1 cellular context compared by ENCODE assay signal in the genomic region with DNA sequence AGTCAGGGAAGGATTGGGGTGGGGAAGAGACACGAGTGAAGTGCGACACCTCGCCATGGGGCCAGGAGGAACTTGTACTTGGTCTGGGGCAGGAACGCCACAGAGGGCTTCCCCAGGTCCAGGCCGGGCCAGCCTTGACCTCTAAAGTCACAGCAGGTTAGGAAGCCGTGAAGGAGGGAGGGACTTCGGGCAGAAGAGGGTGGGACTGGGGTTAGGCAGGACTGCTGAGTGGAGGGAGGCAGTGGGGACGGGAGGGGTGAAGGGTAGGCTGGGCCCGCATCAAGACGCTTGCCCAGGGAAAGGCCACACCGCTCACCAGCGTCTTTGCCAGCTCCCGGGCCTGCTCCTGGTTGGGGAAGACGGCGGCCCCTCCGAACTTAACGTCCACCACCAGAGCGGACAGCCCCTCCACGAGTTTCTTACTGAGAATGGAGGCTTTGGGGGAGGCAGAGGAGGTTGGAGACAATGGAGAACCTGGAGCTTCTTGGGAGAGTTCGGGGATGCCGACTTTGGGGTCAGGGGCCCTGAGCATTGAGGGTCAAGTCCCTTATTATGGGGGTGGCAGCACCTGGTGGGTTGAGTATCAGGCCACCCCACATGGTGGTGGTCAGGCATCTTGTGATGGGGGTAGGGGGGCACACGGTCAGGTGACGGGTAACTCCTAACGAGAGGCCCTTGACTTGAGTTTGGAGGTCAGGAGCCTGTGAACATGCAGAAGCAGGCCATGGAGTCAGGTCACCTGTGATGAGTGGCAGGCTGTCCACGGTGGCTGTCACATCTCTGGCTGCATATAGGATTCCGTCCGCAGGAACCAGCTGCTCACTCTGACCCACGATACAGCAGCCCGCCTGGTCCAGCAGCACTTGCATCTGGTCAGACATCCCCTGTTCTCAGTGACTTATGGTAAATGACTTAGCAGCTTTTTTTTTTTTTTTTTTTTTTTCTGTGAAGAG.
TF ChIP-seq lines count a peak whose summit lies in the region.

No MANE protein-coding gene starts in this region.

TF ChIP-seq in K562, 482 proteins besides CTCF, POLR2A, EP300 and RAD21:
- TF ChIP-seq NFRKB (IDR thresholded peaks at IDR 0.05; ENCODE audit: low read depth) (0 out of 2 replicates have a peak, but pooled peaks have one; percentile 1), NRF1 (conservative IDR thresholded peaks at IDR 0.05 in 1 of 2, IDR thresholded peaks at IDR 0.05 in 1 of 2) (0 out of 4 replicates have a peak, but pooled peaks of 1 of the 2 experiments have one; percentile 17), ZFX (CRISPR knock-in tag; IDR thresholded peaks at IDR 0.05) (peak; percentile 54; the same call in 1 of the 2 replicates), DPF2 (IDR thresholded peaks at IDR 0.05) (peak; percentile 7; the same call in 1 of the 2 replicates), SRSF9 (IDR thresholded peaks at IDR 0.05; ENCODE audit: borderline replicate concordance, low read depth, low read length) (no peak), SP1 (CRISPR knock-in tag; IDR thresholded peaks at IDR 0.05) (0 out of 2 replicates have a peak, but pooled peaks have one; percentile 22), SUPT5H (IDR thresholded peaks at IDR 0.05) (peak; percentile 68), ZC3H4 (CRISPR knock-in tag; IDR thresholded peaks at IDR 0.05; ENCODE audit: borderline replicate concordance) (0 out of 2 replicates have a peak, but pooled peaks have one; percentile 49), ESRRA (IDR thresholded peaks at IDR 0.05; ENCODE audit: borderline replicate concordance, low read depth) (peak; percentile 74; the same call in 1 of the 2 replicates), POLR2B (IDR thresholded peaks at IDR 0.05; ENCODE audit: low read depth, partially characterized antibody) (peak; percentile 61), ZNF398 (CRISPR knock-in tag; IDR thresholded peaks at IDR 0.05) (no peak), ZNF639 (CRISPR knock-in tag; conservative IDR thresholded peaks at IDR 0.05 in 1 of 2, IDR thresholded peaks at IDR 0.05 in 1 of 2) (0 out of 4 replicates have a peak, but pooled peaks of 1 of the 2 experiments have one; percentile 10), ZNF57 (CRISPR knock-in tag; IDR thresholded peaks at IDR 0.05) (no peak), NKRF (IDR thresholded peaks at IDR 0.05; ENCODE audit: borderline replicate concordance) (0 out of 2 replicates have a peak, but pooled peaks have one; percentile 21), NR2C2 (CRISPR knock-in tag; IDR thresholded peaks at IDR 0.05) (no peak), NR2C2 (tag; IDR thresholded peaks at IDR 0.05) (peak; percentile 68), HDGF (IDR thresholded peaks at IDR 0.05) (peak; percentile 58)
- TF ChIP-seq, protein P1, sequence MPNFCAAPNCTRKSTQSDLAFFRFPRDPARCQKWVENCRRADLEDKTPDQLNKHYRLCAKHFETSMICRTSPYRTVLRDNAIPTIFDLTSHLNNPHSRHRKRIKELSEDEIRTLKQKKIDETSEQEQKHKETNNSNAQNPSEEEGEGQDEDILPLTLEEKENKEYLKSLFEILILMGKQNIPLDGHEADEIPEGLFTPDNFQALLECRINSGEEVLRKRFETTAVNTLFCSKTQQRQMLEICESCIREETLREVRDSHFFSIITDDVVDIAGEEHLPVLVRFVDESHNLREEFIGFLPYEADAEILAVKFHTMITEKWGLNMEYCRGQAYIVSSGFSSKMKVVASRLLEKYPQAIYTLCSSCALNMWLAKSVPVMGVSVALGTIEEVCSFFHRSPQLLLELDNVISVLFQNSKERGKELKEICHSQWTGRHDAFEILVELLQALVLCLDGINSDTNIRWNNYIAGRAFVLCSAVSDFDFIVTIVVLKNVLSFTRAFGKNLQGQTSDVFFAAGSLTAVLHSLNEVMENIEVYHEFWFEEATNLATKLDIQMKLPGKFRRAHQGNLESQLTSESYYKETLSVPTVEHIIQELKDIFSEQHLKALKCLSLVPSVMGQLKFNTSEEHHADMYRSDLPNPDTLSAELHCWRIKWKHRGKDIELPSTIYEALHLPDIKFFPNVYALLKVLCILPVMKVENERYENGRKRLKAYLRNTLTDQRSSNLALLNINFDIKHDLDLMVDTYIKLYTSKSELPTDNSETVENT (CRISPR knock-in tag; IDR thresholded peaks at IDR 0.05), result no peak
- TF ChIP-seq, protein P2, sequence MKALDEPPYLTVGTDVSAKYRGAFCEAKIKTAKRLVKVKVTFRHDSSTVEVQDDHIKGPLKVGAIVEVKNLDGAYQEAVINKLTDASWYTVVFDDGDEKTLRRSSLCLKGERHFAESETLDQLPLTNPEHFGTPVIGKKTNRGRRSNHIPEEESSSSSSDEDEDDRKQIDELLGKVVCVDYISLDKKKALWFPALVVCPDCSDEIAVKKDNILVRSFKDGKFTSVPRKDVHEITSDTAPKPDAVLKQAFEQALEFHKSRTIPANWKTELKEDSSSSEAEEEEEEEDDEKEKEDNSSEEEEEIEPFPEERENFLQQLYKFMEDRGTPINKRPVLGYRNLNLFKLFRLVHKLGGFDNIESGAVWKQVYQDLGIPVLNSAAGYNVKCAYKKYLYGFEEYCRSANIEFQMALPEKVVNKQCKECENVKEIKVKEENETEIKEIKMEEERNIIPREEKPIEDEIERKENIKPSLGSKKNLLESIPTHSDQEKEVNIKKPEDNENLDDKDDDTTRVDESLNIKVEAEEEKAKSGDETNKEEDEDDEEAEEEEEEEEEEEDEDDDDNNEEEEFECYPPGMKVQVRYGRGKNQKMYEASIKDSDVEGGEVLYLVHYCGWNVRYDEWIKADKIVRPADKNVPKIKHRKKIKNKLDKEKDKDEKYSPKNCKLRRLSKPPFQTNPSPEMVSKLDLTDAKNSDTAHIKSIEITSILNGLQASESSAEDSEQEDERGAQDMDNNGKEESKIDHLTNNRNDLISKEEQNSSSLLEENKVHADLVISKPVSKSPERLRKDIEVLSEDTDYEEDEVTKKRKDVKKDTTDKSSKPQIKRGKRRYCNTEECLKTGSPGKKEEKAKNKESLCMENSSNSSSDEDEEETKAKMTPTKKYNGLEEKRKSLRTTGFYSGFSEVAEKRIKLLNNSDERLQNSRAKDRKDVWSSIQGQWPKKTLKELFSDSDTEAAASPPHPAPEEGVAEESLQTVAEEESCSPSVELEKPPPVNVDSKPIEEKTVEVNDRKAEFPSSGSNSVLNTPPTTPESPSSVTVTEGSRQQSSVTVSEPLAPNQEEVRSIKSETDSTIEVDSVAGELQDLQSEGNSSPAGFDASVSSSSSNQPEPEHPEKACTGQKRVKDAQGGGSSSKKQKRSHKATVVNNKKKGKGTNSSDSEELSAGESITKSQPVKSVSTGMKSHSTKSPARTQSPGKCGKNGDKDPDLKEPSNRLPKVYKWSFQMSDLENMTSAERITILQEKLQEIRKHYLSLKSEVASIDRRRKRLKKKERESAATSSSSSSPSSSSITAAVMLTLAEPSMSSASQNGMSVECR (CRISPR knock-in tag; IDR thresholded peaks at IDR 0.05), result 0 out of 2 replicates have a peak, but pooled peaks have one; percentile 1
TF ChIP-seq in K562: peak in this region for 14.
